ENCODE assay signal across 29 cellular contexts in the genomic region with DNA sequence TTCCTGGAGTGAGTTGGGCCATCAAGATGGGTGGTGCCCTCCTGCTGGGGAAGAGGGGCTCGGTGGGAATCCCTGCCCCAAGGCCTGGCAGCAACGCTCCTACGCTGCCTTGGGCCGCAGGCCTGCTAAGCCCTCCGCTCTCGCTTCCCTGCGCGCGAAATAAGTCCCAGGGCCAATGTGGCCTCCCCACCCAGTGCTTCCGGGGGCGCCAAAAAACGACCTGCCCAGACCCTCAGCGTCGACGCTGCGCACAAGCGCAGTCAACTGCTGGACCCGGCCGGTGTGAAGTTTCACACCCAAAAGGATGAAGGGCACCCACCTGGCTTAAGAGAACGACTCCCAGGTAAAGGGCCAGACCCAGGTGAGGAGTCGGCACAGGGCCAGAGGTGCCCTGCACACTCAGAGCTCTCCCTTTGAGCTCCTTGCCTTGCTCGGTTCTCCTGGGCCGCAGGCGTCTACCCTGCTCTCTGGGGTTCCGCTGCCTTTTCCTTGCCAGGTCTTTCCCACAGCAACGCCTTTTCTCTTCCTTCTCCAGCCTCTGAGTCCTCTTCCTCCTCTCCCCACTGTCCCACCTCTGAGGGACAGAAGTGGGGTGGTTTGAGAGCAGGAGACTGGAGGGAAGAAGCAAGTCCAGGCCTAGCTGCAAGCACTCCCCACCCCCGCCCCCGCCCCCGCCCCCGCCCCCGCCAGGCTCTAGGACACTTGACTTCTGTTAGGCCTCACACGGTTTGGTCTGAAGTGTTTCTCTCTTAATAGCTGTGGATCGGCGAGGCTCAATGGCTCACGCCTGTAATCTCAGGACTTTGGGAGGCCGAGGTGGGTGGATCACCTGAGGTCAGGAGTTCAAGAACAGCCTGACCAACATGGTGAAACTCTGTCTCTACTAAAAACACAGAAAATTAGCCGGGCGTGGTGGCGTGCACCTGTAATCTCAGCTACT. TPM values are rescaled to one million over a fixed set of nuclear protein-coding genes. Genes with fewer than 3 reads are reported as not detected.
"Had no signal": no experiment of that assay in that cellular context is flagged by ENCODE, and none has a peak within 500 bp of the region (broad histone marks: within the 10 kb centered on the region; RNA-seq: fewer than 3 reads in every experiment).

Gene DNAJC5G, plus strand, starts transcription at position 223 of the 940 bp plus-strand sequence. CDS start 1,296 bp downstream, outside the sequence.

- H3K27me3 ChIP-seq: ascending aorta, Peyer's patch had no signal

- H3K9me3 Mint-ChIP-seq: activated B cell treated with CpG ODN at 0.5 μM for 24 hours; activated CD4-positive, alpha-beta T cell treated with anti-CD3 and anti-CD28 coated beads, Interleukin-2, amount 10 ng/mL, durations not matched to agents 24 days and 14 days; activated naive CD4-positive, alpha-beta T cell treated with anti-CD3 and anti-CD28 coated beads, Interleukin-2, amount 50 U/mL, for 24 hours; activated naive CD8-positive, alpha-beta T cell treated with anti-CD3 and anti-CD28 coated beads, Interleukin-2, amount 50 U/mL, for 24 hours; activated T-cell treated with anti-CD3 and anti-CD28 coated beads, Interleukin-2, amount 50 U/mL, for 24 hours; activated T-helper 1 cell treated with anti-CD3 and anti-CD28 coated beads, Interleukin-12 subunit alpha, Interleukin-12 subunit beta, Interleukin-2, Interleukin-4 antibody, amounts not matched to agents 30 ng/mL and 10 ng/mL and 1 ng/mL, durations not matched to agents 14 hours and 24 hours and 36 hours; T-helper 1 cell treated with Interleukin-12 subunit alpha and Interleukin-12 subunit beta and Interleukin-4 antibody, amounts not matched to agents 30 μg/mL and 1 μg/mL, for 36 hours had no signal

- ATAC-seq: activated CD8-positive, alpha-beta memory T cell treated with anti-CD3 and anti-CD28 coated beads, Interleukin-2, amount 10 ng/mL, durations not matched to agents 7 days and 5 days; activated naive CD8-positive, alpha-beta T cell treated with anti-CD3 and anti-CD28 coated beads, Interleukin-2, amount 50 U/mL, for 24 hours; body of pancreas; K562 had no signal

- H3K36me3 ChIP-seq: ascending aorta, Peyer's patch had no signal

- H3K36me3 Mint-ChIP-seq: activated CD8-positive, alpha-beta memory T cell treated with anti-CD3 and anti-CD28 coated beads, Interleukin-2, amount 10 ng/mL, durations not matched to agents 7 days and 5 days; activated naive CD4-positive, alpha-beta T cell treated with anti-CD3 and anti-CD28 coated beads, Interleukin-2, amount 50 U/mL, for 24 hours had no signal

- H3K9me3 ChIP-seq: ascending aorta, body of pancreas, Peyer's patch had no signal

- H3K4me1 ChIP-seq: ascending aorta, body of pancreas, Peyer's patch had no signal

- H3K4me3 Mint-ChIP-seq: activated B cell treated with CpG ODN at 0.5 μM for 24 hours; activated CD4-positive, alpha-beta T cell treated with anti-CD3 and anti-CD28 coated beads, Interleukin-2, amount 10 ng/mL, durations not matched to agents 24 days and 14 days; activated CD8-positive, alpha-beta memory T cell treated with anti-CD3 and anti-CD28 coated beads, Interleukin-2, amount 10 ng/mL, durations not matched to agents 7 days and 5 days; activated naive CD4-positive, alpha-beta T cell treated with anti-CD3 and anti-CD28 coated beads, Interleukin-2, amount 50 U/mL, for 24 hours; activated naive CD8-positive, alpha-beta T cell treated with anti-CD3 and anti-CD28 coated beads, Interleukin-2, amount 50 U/mL, for 24 hours; activated T-cell treated with anti-CD3 and anti-CD28 coated beads, Interleukin-2, amount 50 U/mL, for 24 hours; activated T-helper 1 cell treated with anti-CD3 and anti-CD28 coated beads, Interleukin-12 subunit alpha, Interleukin-12 subunit beta, Interleukin-2, Interleukin-4 antibody, amounts not matched to agents 30 ng/mL and 10 ng/mL and 1 ng/mL, durations not matched to agents 14 hours and 24 hours and 36 hours; T-helper 1 cell treated with Interleukin-12 subunit alpha and Interleukin-12 subunit beta and Interleukin-4 antibody, amounts not matched to agents 30 μg/mL and 1 μg/mL, for 36 hours had no signal

- H3K4me3 ChIP-seq: ascending aorta, body of pancreas, K562, Peyer's patch had no signal

- FAIRE-seq: bronchial epithelial cell, K562 had no signal

- DNase-seq: activated B cell treated with CpG ODN at 0.5 μM for 24 hours; activated CD4-positive, alpha-beta T cell treated with anti-CD3 and anti-CD28 coated beads for 1 hour; activated CD4-positive, alpha-beta T cell treated with anti-CD3 and anti-CD28 coated beads, Interleukin-2, amount 10 ng/mL, durations not matched to agents 24 days and 14 days; activated CD4-positive, alpha-beta T cell treated with anti-CD3 and anti-CD28 coated beads, Interleukin-2, amount 50 U/mL, for 48 hours; activated CD8-positive, alpha-beta memory T cell treated with anti-CD3 and anti-CD28 coated beads, Interleukin-2, amount 10 ng/mL, durations not matched to agents 7 days and 5 days; activated effector memory CD4-positive, alpha-beta T cell treated with Interleukin-2 at 50 U/mL for 16 hours; activated naive CD4-positive, alpha-beta T cell; activated naive CD8-positive, alpha-beta T cell treated with anti-CD3 and anti-CD28 coated beads, Interleukin-2, amount 50 U/mL, for 24 hours; activated T-cell treated with anti-CD3 and anti-CD28 coated beads, Interleukin-2, amount 50 U/mL, for 24 hours; amniotic stem cell; body of pancreas; Karpas-422; MM.1S; NCI-H1105; NCI-H1436; NCI-H1694 treated with DMSO at 0.1 percent for 48 hours; NCI-H2029 treated with DMSO at 0.1 percent for 48 hours; NCI-H446; NCI-H524; Peyer's patch; SHP77 treated with DMSO at 0.1 percent for 48 hours had no signal

- H3K27ac Mint-ChIP-seq: activated B cell treated with CpG ODN at 0.5 μM for 24 hours; activated CD4-positive, alpha-beta T cell treated with anti-CD3 and anti-CD28 coated beads, Interleukin-2, amount 10 ng/mL, durations not matched to agents 24 days and 14 days; activated CD8-positive, alpha-beta memory T cell treated with anti-CD3 and anti-CD28 coated beads, Interleukin-2, amount 10 ng/mL, durations not matched to agents 7 days and 5 days; activated naive CD4-positive, alpha-beta T cell treated with anti-CD3 and anti-CD28 coated beads, Interleukin-2, amount 50 U/mL, for 24 hours; activated naive CD8-positive, alpha-beta T cell treated with anti-CD3 and anti-CD28 coated beads, Interleukin-2, amount 50 U/mL, for 24 hours; activated T-cell treated with anti-CD3 and anti-CD28 coated beads, Interleukin-2, amount 50 U/mL, for 24 hours; activated T-helper 1 cell treated with anti-CD3 and anti-CD28 coated beads, Interleukin-12 subunit alpha, Interleukin-12 subunit beta, Interleukin-2, Interleukin-4 antibody, amounts not matched to agents 30 ng/mL and 10 ng/mL and 1 ng/mL, durations not matched to agents 14 hours and 24 hours and 36 hours; T-helper 1 cell treated with Interleukin-12 subunit alpha and Interleukin-12 subunit beta and Interleukin-4 antibody, amounts not matched to agents 30 μg/mL and 1 μg/mL, for 36 hours had no signal

- H3K27ac ChIP-seq: ascending aorta, body of pancreas, Peyer's patch, RWPE1 had no signal

RNA-seq across cellular contexts. Expression of gene DNAJC5G, which starts in this region (rescaled TPM):
- total RNA-seq: activated B cell treated with CpG ODN at 0.5 μM for 24 hours; activated CD4-positive, alpha-beta T cell treated with anti-CD3 and anti-CD28 coated beads, Interleukin-2, amount 10 ng/mL, durations not matched to agents 24 days and 14 days; activated CD8-positive, alpha-beta memory T cell treated with anti-CD3 and anti-CD28 coated beads, Interleukin-2, amount 10 ng/mL, durations not matched to agents 7 days and 5 days; activated T-helper 1 cell treated with anti-CD3 and anti-CD28 coated beads, Interleukin-12 subunit alpha, Interleukin-12 subunit beta, Interleukin-2, Interleukin-4 antibody, amounts not matched to agents 30 ng/mL and 10 ng/mL and 1 ng/mL, durations not matched to agents 14 hours and 24 hours and 36 hours; ascending aorta; bronchial epithelial cell; K562; SK-MEL-5 had no signal
- polyA plus RNA-seq: K562 had no signal
